ENCODE assay signal across 13 cellular contexts in the genomic region with DNA sequence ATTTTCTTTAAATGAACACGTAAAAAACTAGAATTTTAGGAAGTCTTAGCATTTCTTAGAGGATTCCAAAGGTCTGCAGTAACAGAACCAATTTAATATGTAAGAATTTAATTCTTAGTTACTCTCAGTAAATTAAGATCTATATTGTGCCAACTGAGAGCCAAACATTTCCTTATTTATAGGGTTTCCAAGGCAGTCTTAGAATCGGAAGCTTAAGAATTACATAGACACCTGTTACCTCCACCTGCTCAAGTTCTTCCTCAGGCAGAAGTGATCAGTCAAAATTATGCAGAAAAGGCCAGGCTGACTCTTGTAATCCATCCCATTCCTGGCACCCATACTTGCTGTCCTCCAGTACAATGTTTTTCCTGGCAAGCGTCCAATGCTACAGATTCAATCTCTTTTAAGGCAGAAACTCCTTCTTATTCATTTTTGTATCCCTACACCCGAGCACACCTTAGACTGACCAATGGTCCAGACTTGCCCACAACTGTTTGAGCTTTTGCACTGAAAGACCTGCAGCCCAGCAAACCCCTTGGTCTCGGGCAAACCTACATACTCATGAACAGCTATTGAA.
DNase-seq lines count a peak whose midpoint lies in the region; ATAC-seq and TF ChIP-seq lines count a peak whose summit lies in the region.
"Had no signal": no experiment of that assay in that cellular context is flagged by ENCODE, and none has a peak within 500 bp of the region (broad histone marks: within the 10 kb centered on the region; RNA-seq: fewer than 3 reads in every experiment).

No MANE protein-coding gene starts in this region.

- peak overlapping the region in 2 of 3 experiments; percentile 75 to 86 for H3K27ac Mint-ChIP-seq in nephron
- H3K27ac Mint-ChIP-seq: activated CD4-positive, alpha-beta memory T cell treated with anti-CD3 and anti-CD28 coated beads for 36 hours had no signal

- no peak overlapping the region for H3K4me3 ChIP-seq in astrocyte of the spinal cord (ENCODE audit: low read depth, low read length)
- H3K4me3 ChIP-seq in H7 (ENCODE audit: insufficient read depth, low read depth, low read length) = no peak overlapping the region
- H3K4me3 ChIP-seq in Peyer's patch = no peak overlapping the region

- H3K36me3 Mint-ChIP-seq in nephron (ENCODE audit: low read depth) = no peaks in the 10 kb centered on the region
- H3K36me3 Mint-ChIP-seq: activated CD4-positive, alpha-beta memory T cell treated with anti-CD3 and anti-CD28 coated beads for 36 hours had no signal

- ATAC-seq in HG03280 (IDR thresholded peaks at IDR 0.05; ENCODE audit: unreplicated experiment) = no peak
- ATAC-seq in GM21390 (IDR thresholded peaks at IDR 0.05; ENCODE audit: unreplicated experiment) = no peak

- H3K4me1 Mint-ChIP-seq in nephron = peaks cover 37% of the 10 kb centered on the region

- H3K27me3 Mint-ChIP-seq in nephron (ENCODE audit: low read depth) = no peaks in the 10 kb centered on the region
- H3K27me3 Mint-ChIP-seq: activated CD4-positive, alpha-beta memory T cell treated with anti-CD3 and anti-CD28 coated beads for 36 hours had no signal

- H3K27me3 ChIP-seq in H7 (ENCODE audit: control insufficient read depth, insufficient read depth, low read length) (no peaks in the 10 kb centered on the region), Peyer's patch (no peaks in the 10 kb centered on the region)
- H3K27me3 ChIP-seq: neutrophil had no signal

- no peak overlapping the region for H3K27ac ChIP-seq in Peyer's patch
- H3K27ac ChIP-seq: neutrophil had no signal

- no peaks in the 10 kb centered on the region for H3K4me1 ChIP-seq in Peyer's patch

- DNase-seq in G401 (ENCODE audit: low spot score) (peak; percentile 59), NCI-H2029 treated with DMSO at 0.1 percent for 48 hours (lab: John Stamatoyannopoulos, UW) (peak; percentile 89), astrocyte of the spinal cord (ENCODE audit: low read depth, low spot score) (peak; percentile 79), H7 (no peak), Peyer's patch (no peak)
- DNase-seq: activated CD4-positive, alpha-beta memory T cell treated with anti-CD3 and anti-CD28 coated beads for 36 hours; immature natural killer cell; NCI-H1417; trophoblast cell had no signal

- no peaks in the 10 kb centered on the region for H3K36me3 ChIP-seq in H7 (replicated peaks; ENCODE audit: control insufficient read depth, insufficient read depth, low read length)
- H3K36me3 ChIP-seq in Peyer's patch = peaks cover 0 to 21% (median 0%) of the 10 kb centered on the region in 3 donors
- H3K36me3 ChIP-seq: neutrophil had no signal

- H3K9me3 ChIP-seq in Peyer's patch = no peaks in the 10 kb centered on the region
- H3K9me3 ChIP-seq: neutrophil had no signal

- peak overlapping the region in 1 of 3 experiments; percentile 13 for H3K4me3 Mint-ChIP-seq in nephron
- H3K4me3 Mint-ChIP-seq: activated CD4-positive, alpha-beta memory T cell treated with anti-CD3 and anti-CD28 coated beads for 36 hours; immature natural killer cell had no signal

- no peak for TF ChIP-seq CTCF in astrocyte of the spinal cord (IDR thresholded peaks at IDR 0.05; ENCODE audit: low read depth, low read length)
- no peak for TF ChIP-seq CTCF in nephron (IDR thresholded peaks at IDR 0.05; ENCODE audit: unreplicated experiment in 3 of 3)
- TF ChIP-seq CTCF in Peyer's patch (IDR thresholded peaks at IDR 0.05) = no peak

- H3K9me3 Mint-ChIP-seq in nephron = no peaks in the 10 kb centered on the region
- H3K9me3 Mint-ChIP-seq: activated CD4-positive, alpha-beta memory T cell treated with anti-CD3 and anti-CD28 coated beads for 36 hours; immature natural killer cell had no signal

- TF ChIP-seq POLR2A in Peyer's patch (IDR thresholded peaks at IDR 0.05) = no peak

- in situ Hi-C loops in G401 (cut with HindIII; ENCODE audit: low sequenced_read_pairs) (no loop called here), astrocyte of the spinal cord (cut with HindIII; ENCODE audit: low sequenced_read_pairs) (no loop called here)

Comparison
In these comparisons a context has a peak if more than half of its experiments do, and no peak if none do; other contexts are left out.
1. DNase-seq: peak in G401 (single experiment), NCI-H2029 treated with DMSO at 0.1 percent for 48 hours (single experiment) and astrocyte of the spinal cord (single experiment); none in H7 (single experiment) and Peyer's patch (0 of 3).